19 cellular contexts compared by ENCODE assay signal in the genomic region with DNA sequence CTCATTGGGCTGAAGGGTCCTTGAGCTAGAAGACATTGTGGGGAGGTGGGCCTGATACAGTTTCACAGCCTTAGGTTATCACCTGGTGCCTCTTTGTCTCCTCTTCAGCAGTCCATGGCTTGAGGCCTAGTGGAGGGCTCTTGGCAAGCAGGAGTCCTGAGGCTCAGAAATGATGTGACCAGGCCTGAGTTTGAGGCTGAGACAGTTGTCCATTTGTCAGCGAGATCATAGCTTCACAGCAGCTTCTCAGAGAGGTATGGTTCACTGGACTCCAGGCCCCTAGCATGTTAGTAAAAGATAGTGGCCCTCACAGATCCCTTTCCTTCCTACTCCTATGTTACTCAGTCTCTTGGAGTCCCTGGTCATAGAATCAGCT. TPM values are rescaled to one million over a fixed set of nuclear protein-coding genes. Genes with fewer than 3 reads are reported as not detected.
DNase-seq lines count a peak whose midpoint lies in the region; ATAC-seq, FAIRE-seq and TF ChIP-seq lines count a peak whose summit lies in the region.
"Had no signal": no experiment of that assay in that cellular context is flagged by ENCODE, and none has a peak within 500 bp of the region (broad histone marks: within the 10 kb centered on the region; RNA-seq: fewer than 3 reads in every experiment).

No MANE protein-coding gene starts in this region.

- TF ChIP-seq POLR2A in K562 (conservative IDR thresholded peaks at IDR 0.05): no peak
- no peak for TF ChIP-seq POLR2A in spleen (IDR thresholded peaks at IDR 0.05)
- TF ChIP-seq POLR2A in esophagus muscularis mucosa (IDR thresholded peaks at IDR 0.05; ENCODE audit: low read depth): no peak
- no peak for TF ChIP-seq POLR2A in body of pancreas (IDR thresholded peaks at IDR 0.05)

- H3K9me2 ChIP-seq in GM23248 (ENCODE audit: insufficient read depth): no peaks in the 10 kb centered on the region

- no peak for TF ChIP-seq RAD21 in K562 (CRISPR knock-in tag; conservative IDR thresholded peaks at IDR 0.05 in 1 of 2, IDR thresholded peaks at IDR 0.05 in 1 of 2)

- DNase-seq in GM23248 (no peak), K562 (ENCODE audit: extremely low read depth in 1 of 4, low spot score in 3 of 4) (no peak), mesendoderm (no peak), spleen (peak; percentile 1), esophagus muscularis mucosa (ENCODE audit: extremely low spot score) (no peak), body of pancreas (no peak)
- DNase-seq: BE2C; Calu3; CD4-positive, alpha-beta T cell; DMS53; NCI-H146; NCI-H2081; NCI-H510A; NCI-H82; PC-3 had no signal

- no peaks in the 10 kb centered on the region for H3K27me3 ChIP-seq in GM23248 (replicated peaks; ENCODE audit: insufficient read depth)
- H3K27me3 ChIP-seq in K562 (ENCODE audit: control insufficient read depth in 2 of 2, insufficient read depth in 2 of 2, low read length in 2 of 2): no peaks in the 10 kb centered on the region
- H3K27me3 ChIP-seq in mesendoderm (ENCODE audit: insufficient read depth, low read length, poor library complexity): no peaks in the 10 kb centered on the region
- H3K27me3 ChIP-seq in spleen (replicated peaks in 1 of 7): no peaks in the 10 kb centered on the region
- H3K27me3 ChIP-seq in esophagus muscularis mucosa: no peaks in the 10 kb centered on the region
- H3K27me3 ChIP-seq in body of pancreas: no peaks in the 10 kb centered on the region
- H3K27me3 ChIP-seq: BE2C had no signal

- peak overlapping the region; percentile 2 for H3K4me2 ChIP-seq in GM23248 (ENCODE audit: unreplicated experiment)
- H3K4me2 ChIP-seq in K562 (ENCODE audit: insufficient read depth, low read length): 0 out of 2 replicates have a peak overlapping the region, but pooled peaks have one; percentile 12
- H3K4me2 ChIP-seq in mesendoderm (ENCODE audit: low read length): no peak overlapping the region
- H3K4me2 ChIP-seq: KMS-11 had no signal

- intact Hi-C loops in K562 (cut with micrococcal nuclease): no loop called here
- intact Hi-C loops in spleen (cut with DNase I; ENCODE audit: low total_unique reads): no loop called here
- intact Hi-C loops in esophagus muscularis mucosa (cut with DNase I): no loop called here
- intact Hi-C loops in body of pancreas (cut with DNase I): no loop called here

- no peak for TF ChIP-seq EP300 in K562 (IDR thresholded peaks at IDR 0.05; ENCODE audit: low read length)
- TF ChIP-seq EP300 in esophagus muscularis mucosa (IDR thresholded peaks at IDR 0.05): no peak

- H3K23ac ChIP-seq in mesendoderm (ENCODE audit: low read length): peak overlapping the region; percentile 90

- BruUV-seq in K562 (replicated peaks; lab: Mats Ljungman, UMichigan): no TSS peak

- H3K4me3 ChIP-seq in GM23248 (no peak overlapping the region), K562 (no peak overlapping the region), mesendoderm (ENCODE audit: low read length) (no peak overlapping the region), spleen (no peak overlapping the region), esophagus muscularis mucosa (no peak overlapping the region), body of pancreas (no peak overlapping the region)

- CTCF ChIA-PET in K562 (lab: Yijun Ruan, JAX; ENCODE audit: low intra/inter-chr PET ratio): no interaction called here

- no peaks in the 10 kb centered on the region for H3K9me3 ChIP-seq in GM23248 (ENCODE audit: low read depth)
- H3K9me3 ChIP-seq in K562 (replicated peaks; ENCODE audit: control insufficient read depth, insufficient read depth, low read depth, low read length): no peaks in the 10 kb centered on the region
- no peaks in the 10 kb centered on the region for H3K9me3 ChIP-seq in spleen
- no peaks in the 10 kb centered on the region for H3K9me3 ChIP-seq in esophagus muscularis mucosa
- no peaks in the 10 kb centered on the region for H3K9me3 ChIP-seq in body of pancreas
- H3K9me3 ChIP-seq: BE2C had no signal

- ATAC-seq in K562 (no peak; the same call in 1 of the 3 replicates), body of pancreas (no peak)
- no peak for ATAC-seq in activated CD4-positive, CD25-positive, alpha-beta regulatory T cell treated with anti-CD3 and anti-CD28 coated beads, Interleukin-2, amount 50 U/mL, for 24 hours
- ATAC-seq: PC-3 had no signal

- H4K5ac ChIP-seq in mesendoderm (ENCODE audit: low read length): no peak overlapping the region

- no peak overlapping the region for H2BK5ac ChIP-seq in mesendoderm (ENCODE audit: low read length)

- no peak overlapping the region for H3K56ac ChIP-seq in mesendoderm (ENCODE audit: low read length)

- no peak overlapping the region for H2BK120ac ChIP-seq in mesendoderm (ENCODE audit: low read depth, low read length)

- H3K9me1 ChIP-seq in K562 (ENCODE audit: control insufficient read depth, insufficient read depth, low read length): peaks cover 2% of the 10 kb centered on the region

- in situ Hi-C loops in GM23248 (cut with MboI): no loop called here
- in situ Hi-C loops in K562 (cut with MboI): loop anchor here (25.0 kb wide), 1 partner anchor 686 kb away; the partner anchor contains the start of gene KCNIP2

- H2BK15ac ChIP-seq in mesendoderm (replicated peaks; ENCODE audit: low read depth): no peak overlapping the region

- H3K79me2 ChIP-seq in GM23248 (ENCODE audit: insufficient read depth) (peaks cover 59% of the 10 kb centered on the region), K562 (ENCODE audit: control insufficient read depth, insufficient read depth, low read length) (no peaks in the 10 kb centered on the region), mesendoderm (ENCODE audit: control insufficient read depth, insufficient read depth, low read length) (no peaks in the 10 kb centered on the region)

- H2AFZ ChIP-seq in GM23248 (no peak overlapping the region), K562 (ENCODE audit: low read depth, low read length) (no peak overlapping the region)

- H3K36me3 ChIP-seq in GM23248 (ENCODE audit: low read depth) (no peaks in the 10 kb centered on the region), K562 (ENCODE audit: control insufficient read depth, insufficient read depth, low read length) (no peaks in the 10 kb centered on the region; the same call in 2 of the 3 replicates), mesendoderm (ENCODE audit: control insufficient read depth, insufficient read depth, low read length) (no peaks in the 10 kb centered on the region), spleen (peaks cover 0 to 82% (median 6%) of the 10 kb centered on the region in 6 donors), esophagus muscularis mucosa (peaks cover 0 to 34% (median 12%) of the 10 kb centered on the region in 4 donors), body of pancreas (replicated peaks in 1 of 2; ENCODE audit: insufficient read depth in 1 of 2, low read depth in 2 of 2) (no peaks in the 10 kb centered on the region)

- TF ChIP-seq CTCF in K562 (IDR thresholded peaks at IDR 0.05 in 2 of 3, conservative IDR thresholded peaks at IDR 0.05 in 1 of 3; ENCODE audit: insufficient read depth in 2 of 3, low read depth in 1 of 3, low read length in 3 of 3) (no peak), spleen (IDR thresholded peaks at IDR 0.05 in 8 of 11, conservative IDR thresholded peaks at IDR 0.05 in 3 of 11) (no peak), esophagus muscularis mucosa (IDR thresholded peaks at IDR 0.05) (no peak), body of pancreas (IDR thresholded peaks at IDR 0.05) (no peak)

- H3K9ac ChIP-seq in GM23248 (0 out of 2 replicates have a peak overlapping the region, but pooled peaks have one; percentile 5), K562 (ENCODE audit: insufficient read depth in 1 of 2, low read depth in 2 of 2, low read length in 2 of 2) (no peak overlapping the region; a peak in 1 of 4 replicates), mesendoderm (ENCODE audit: low read length) (no peak overlapping the region)
- H3K9ac ChIP-seq: KMS-11 had no signal

- peaks cover 30% of the 10 kb centered on the region for H3F3A ChIP-seq in GM23248 (ENCODE audit: insufficient read depth)

- H4K20me1 ChIP-seq in GM23248 (ENCODE audit: insufficient read depth) (no peaks in the 10 kb centered on the region; the same call in 1 of the 2 replicates), K562 (replicated peaks; ENCODE audit: control insufficient read depth, insufficient read depth, low read length) (no peaks in the 10 kb centered on the region)

- no peak overlapping the region for H4K8ac ChIP-seq in mesendoderm (ENCODE audit: low read depth, low read length)

- no peak overlapping the region for H3K18ac ChIP-seq in mesendoderm (ENCODE audit: low read length)

- peaks cover 6% of the 10 kb centered on the region for H3K79me1 ChIP-seq in mesendoderm (ENCODE audit: low read length)

- H3K27ac ChIP-seq in GM23248 (peak overlapping the region; percentile 61), K562 (ENCODE audit: extremely low read depth, low read depth, low read length) (no peak overlapping the region; the same call in 2 of the 3 replicates), mesendoderm (ENCODE audit: low read depth, low read length) (no peak overlapping the region), spleen (no peak overlapping the region), esophagus muscularis mucosa (replicated peaks in 1 of 4) (no peak overlapping the region), body of pancreas (no peak overlapping the region)
- H3K27ac ChIP-seq: KMS-11, RWPE1 had no signal

- H3K4me1 ChIP-seq in GM23248 (ENCODE audit: insufficient read depth): peaks cover 22% of the 10 kb centered on the region
- H3K4me1 ChIP-seq in K562 (replicated peaks in 1 of 2; ENCODE audit: control insufficient read depth in 2 of 2, insufficient read depth in 2 of 2, low read length in 2 of 2): peaks cover 0 to 10% of the 10 kb centered on the region in 2 experiments; a peak in 4 of 5 replicates
- H3K4me1 ChIP-seq in mesendoderm (ENCODE audit: control insufficient read depth, low read depth, low read length): no peaks in the 10 kb centered on the region
- H3K4me1 ChIP-seq in spleen: no peaks in the 10 kb centered on the region
- peaks cover 0 to 14% (median 7%) of the 10 kb centered on the region in 4 donors for H3K4me1 ChIP-seq in esophagus muscularis mucosa
- H3K4me1 ChIP-seq in body of pancreas: no peaks in the 10 kb centered on the region
- H3K4me1 ChIP-seq: BE2C had no signal

- POLR2A ChIA-PET in K562 (lab: Yijun Ruan, JAX): interaction anchor here (0.7 to 1.3 kb wide), 4 partner anchors 11 to 264 kb away, joined by 3 read pairs; no protein-coding TSS in a partner anchor

- H3K4ac ChIP-seq in mesendoderm (ENCODE audit: low read depth, low read length): no peak overlapping the region

- H2AK5ac ChIP-seq in mesendoderm (ENCODE audit: low read length): no peak overlapping the region

- FAIRE-seq in K562 (lab: Jason Lieb, UNC): no peak
- FAIRE-seq: H1 had no signal

- WGBS in GM23248 (ENCODE audit: low coverage in 1 of 2, low lambda C conversion rate in 2 of 2, missing lambda C conversion rate in 2 of 2), 2 experiments: 100% methylated on average over 1 of the region's 1 CpG
- no CpG with 5 or more reads among the region's 1 CpG for WGBS in K562 (ENCODE audit: insufficient coverage, low coverage, missing lambda C conversion rate)
- no CpG with 5 or more reads among the region's 1 CpG for WGBS in mesendoderm (ENCODE audit: extremely low coverage, insufficient coverage, low lambda C conversion rate)
- WGBS in spleen, 5 donors: 80 to 100% (median 90%) methylated on average over 1 of the region's 1 CpG
- WGBS in esophagus muscularis mucosa: 71% methylated on average over 1 of the region's 1 CpG
- WGBS in body of pancreas, 2 donors: 80 to 100% methylated on average over 1 of the region's 1 CpG

RNA-seq across cellular contexts. Expression of gene SUFU, which starts 19.1 kb away (rescaled TPM):
- 3.1 and 3.7 TPM in 2 replicates for total RNA-seq in GM23248 (2014; rRNA removed; shearing (Covaris generic))
- polyA plus RNA-seq in GM23248 (2016; fragmentation: Nextera tagmentation; extraction: Ambion mirVana) (5.0 and 5.5 TPM in 2 replicates), K562 (2011; rRNA removed) (1.8 and 2.6 TPM in 2 replicates), K562 (2014; fragmentation: Illumina TruSeq; extraction: Trizol) (4.5 and 4.8 TPM in 2 replicates), K562 (2014; fragmentation: Nextera tagmentation; extraction: Ambion mirVana) (under 1 TPM; 0.59 to 0.78 TPM), K562 (2014; rRNA removed) (2.4 and 2.8 TPM in 2 replicates), spleen (1 to 10 TPM; 2.0 to 6.3 (median 2.8) TPM)
- total RNA-seq in K562 (2011; cell fraction: chromatin; rRNA removed; ENCODE audit: low replicate concordance): 5.6 and 12.2 TPM in 2 replicates
- total RNA-seq in K562 (2011; cell fraction: nucleolus; rRNA removed): 5.0 and 5.7 TPM in 2 replicates
- total RNA-seq in K562 (2011; cell fraction: nucleoplasm; rRNA removed): 6.2 and 7.5 TPM in 2 replicates
- total RNA-seq in K562 (2014; rRNA removed) (0.82 and 1.3 TPM in 2 replicates), K562 (2014; rRNA removed; fragmentation: Illumina TruSeq; extraction: Trizol) (0.67 and 0.69 TPM in 2 replicates), K562 (2015; rRNA removed; fragmentation: Illumina TruSeq; extraction: Trizol) (0.76 and 0.90 TPM in 2 replicates), K562 (2021) (6.3 and 6.8 TPM in 2 replicates), spleen (10 to 100 TPM; 11.4 to 21.9 (median 15.1) TPM), esophagus muscularis mucosa (10 to 100 TPM in 2 of 4 donors, 1 to 10 TPM in 2; 5.0 to 11.7 (median 10.1) TPM), body of pancreas (1 to 10 TPM; 3.1 to 6.6 TPM)
- 2.4 and 2.5 TPM in 2 replicates for polyA plus RNA-seq in K562 (2011; cell fraction: cytosol; rRNA removed)
- polyA plus RNA-seq in K562 (2011; cell fraction: nucleus; rRNA removed): 4.1 and 4.5 TPM in 2 replicates
- 4.0 and 5.1 TPM in 2 replicates for polyA plus RNA-seq in K562 (2012)
- 2.0 and 2.8 TPM in 2 replicates for polyA minus RNA-seq in K562 (2011; rRNA and poly(A)+ RNA removed)
- 2.8 and 3.6 TPM in 2 replicates for polyA minus RNA-seq in K562 (2011; cell fraction: cytosol; rRNA and poly(A)+ RNA removed)
- polyA minus RNA-seq in K562 (2011; cell fraction: nucleus; rRNA and poly(A)+ RNA removed): 1.6 and 2.2 TPM in 2 replicates
- polyA plus RNA-seq in mesendoderm (2013, experiment 1 of 2): 5.3 TPM
- 4.8 TPM for polyA plus RNA-seq in mesendoderm (2013, experiment 2 of 2)

RNA-seq across cellular contexts. Expression of gene ACTR1A, which starts 20.4 kb away (rescaled TPM):
- 109 and 134 TPM in 2 replicates for total RNA-seq in GM23248 (2014; rRNA removed; shearing (Covaris generic))
- polyA plus RNA-seq in GM23248 (2016; fragmentation: Nextera tagmentation; extraction: Ambion mirVana) (127 and 134 TPM in 2 replicates), K562 (2011; rRNA removed) (77.2 and 80.3 TPM in 2 replicates), K562 (2014; fragmentation: Illumina TruSeq; extraction: Trizol) (60.2 and 60.9 TPM in 2 replicates), K562 (2014; fragmentation: Nextera tagmentation; extraction: Ambion mirVana) (10 to 100 TPM; 36.3 to 44.1 TPM), K562 (2014; rRNA removed) (49.6 and 60.5 TPM in 2 replicates), spleen (10 to 100 TPM; 25.5 to 54.3 (median 34.7) TPM)
- total RNA-seq in K562 (2011; cell fraction: chromatin; rRNA removed; ENCODE audit: low replicate concordance): 49.4 and 103 TPM in 2 replicates
- total RNA-seq in K562 (2011; cell fraction: nucleolus; rRNA removed): 55.9 and 62.7 TPM in 2 replicates
- total RNA-seq in K562 (2011; cell fraction: nucleoplasm; rRNA removed): 52.4 and 56.3 TPM in 2 replicates
- total RNA-seq in K562 (2014; rRNA removed) (47.8 and 49.1 TPM in 2 replicates), K562 (2014; rRNA removed; fragmentation: Illumina TruSeq; extraction: Trizol) (39.8 and 43.6 TPM in 2 replicates), K562 (2015; rRNA removed; fragmentation: Illumina TruSeq; extraction: Trizol) (47.7 and 52.5 TPM in 2 replicates), K562 (2021) (56.7 and 60.5 TPM in 2 replicates), spleen (10 to 100 TPM; 64.0 to 90.8 (median 76.7) TPM), esophagus muscularis mucosa (100 to 1,000 TPM; 164 to 283 (median 229) TPM), body of pancreas (10 to 100 TPM; 35.5 to 55.0 TPM)
- 72.0 and 75.9 TPM in 2 replicates for polyA plus RNA-seq in K562 (2011; cell fraction: cytosol; rRNA removed)
- 90.8 and 94.6 TPM in 2 replicates for polyA plus RNA-seq in K562 (2011; cell fraction: nucleus; rRNA removed)
- 44.6 and 45.2 TPM in 2 replicates for polyA plus RNA-seq in K562 (2012)
- 46.7 and 62.1 TPM in 2 replicates for polyA minus RNA-seq in K562 (2011; rRNA and poly(A)+ RNA removed)
- polyA minus RNA-seq in K562 (2011; cell fraction: cytosol; rRNA and poly(A)+ RNA removed): 38.5 TPM in 2 replicates
- 23.0 and 41.4 TPM in 2 replicates for polyA minus RNA-seq in K562 (2011; cell fraction: nucleus; rRNA and poly(A)+ RNA removed)
- polyA plus RNA-seq in mesendoderm (2013, experiment 1 of 2): 47.3 TPM
- polyA plus RNA-seq in mesendoderm (2013, experiment 2 of 2): 49.0 TPM
